ENCODE assay signal across 17 cellular contexts in genomic region chr4:1379351-1379781, GRCh38. TPM values are rescaled to one million over a fixed set of nuclear protein-coding genes. Genes with fewer than 3 reads are reported as not detected.
"Had no signal": no experiment of that assay in that cellular context is flagged by ENCODE, and none has a peak within 500 bp of the region (broad histone marks: within the 10 kb centered on the region; RNA-seq: fewer than 3 reads in every experiment).

No MANE protein-coding gene starts in this region.

- H3K4me2 ChIP-seq: smooth muscle cell had no signal

- H3K4me3 ChIP-seq: cardiac muscle cell, lung, smooth muscle cell, upper lobe of left lung had no signal

- DNase-seq: activated CD4-positive, alpha-beta T cell treated with anti-CD3 and anti-CD28 coated beads, Interleukin-2, amount 50 U/mL, for 4 hours; activated naive CD4-positive, alpha-beta T cell treated with Interleukin-2 at 50 U/mL for 16 hours; activated T-cell treated with anti-CD3 and anti-CD28 coated beads for 4 hours; hypothalamus; kidney glomerular epithelial cell; retina; stimulated activated naive CD8-positive, alpha-beta T cell treated with anti-CD3 and anti-CD28 coated beads, Interleukin-15, Interleukin-2, amounts not matched to agents 100 U/mL and 50 U/mL, for 24 hours had no signal

- H3K27me3 ChIP-seq: cardiac muscle cell, neutrophil, upper lobe of left lung had no signal

- H3K36me3 ChIP-seq: cardiac muscle cell had no signal

- H3K9me3 ChIP-seq: neutrophil, upper lobe of left lung had no signal

- ATAC-seq: activated CD4-positive, CD25-positive, alpha-beta regulatory T cell treated with anti-CD3 and anti-CD28 coated beads, Interleukin-2, amount 50 U/mL, for 24 hours; esophagus mucosa; stimulated activated naive CD8-positive, alpha-beta T cell treated with anti-CD3 and anti-CD28 coated beads, Interleukin-15, Interleukin-2, amounts not matched to agents 100 U/mL and 50 U/mL, for 24 hours had no signal

- H3K27ac ChIP-seq: cardiac muscle cell, neutrophil, upper lobe of left lung had no signal

- H3K4me1 ChIP-seq: upper lobe of left lung had no signal

- FAIRE-seq: colon had no signal

RNA-seq across cellular contexts. Expression of gene NKX1-1, which starts 26.9 kb away (rescaled TPM):
- total RNA-seq: cardiac muscle cell, esophagus mucosa, lung, mesothelial cell of epicardium, smooth muscle cell, temporal lobe, upper lobe of left lung had no signal
- polyA plus RNA-seq: cardiac muscle cell, lung, smooth muscle cell had no signal
